Comparison of ENCODE assay signal across 8 cellular contexts in genomic region chr17:40316571-40317344, GRCh38. TPM values are rescaled to one million over a fixed set of nuclear protein-coding genes. Genes with fewer than 3 reads are reported as not detected.
DNase-seq lines count a peak whose midpoint lies in the region; ATAC-seq and TF ChIP-seq lines count a peak whose summit lies in the region.

No MANE protein-coding gene starts in this region.

- DNase-seq in DMS 273 (lab: John Stamatoyannopoulos, UW; ENCODE audit: unreplicated experiment) (peak; percentile 67), DMS 273 treated with DMSO at 0.1 percent for 48 hours (lab: John Stamatoyannopoulos, UW) (no peak), RPMI7951 (ENCODE audit: low read depth) (peak; percentile 85), epithelial cell of proximal tubule (ENCODE audit: low read depth) (no peak), myocyte (ENCODE audit: low read depth) (peak; percentile 67), amniotic stem cell (lab: John Stamatoyannopoulos, UW) (no peak)

- ATAC-seq in GM18909 (IDR thresholded peaks at IDR 0.05; ENCODE audit: poor library complexity, unreplicated experiment) (no peak), HG03280 (IDR thresholded peaks at IDR 0.05; ENCODE audit: unreplicated experiment) (no peak)

- peak overlapping the region; percentile 98 for H3K4me3 ChIP-seq in epithelial cell of proximal tubule (ENCODE audit: low read depth, low read length)

- TF ChIP-seq CTCF in epithelial cell of proximal tubule (conservative IDR thresholded peaks at IDR 0.05; ENCODE audit: low read depth, low read length): peak; percentile 5

RNA-seq across cellular contexts. Expression of gene RARA, which starts 7.8 kb away (rescaled TPM):
- 10.2 and 13.3 TPM in 2 replicates for total RNA-seq in RPMI7951 (2014; rRNA removed; shearing (Covaris generic))
- total RNA-seq in epithelial cell of proximal tubule (19.5 and 21.9 TPM in 2 replicates), myocyte (37.2 and 39.2 TPM in 2 replicates)
- 72.7 TPM for polyA plus RNA-seq in myocyte (2012)

RNA-seq across cellular contexts. Expression of gene CDC6, which starts 29.1 kb away (rescaled TPM):
- 38.9 and 41.2 TPM in 2 replicates for total RNA-seq in RPMI7951 (2014; rRNA removed; shearing (Covaris generic))
- 49.2 and 66.5 TPM in 2 replicates for total RNA-seq in epithelial cell of proximal tubule
- total RNA-seq in myocyte: 2.6 and 3.8 TPM in 2 replicates
- polyA plus RNA-seq in myocyte (2012): 2.9 TPM

RNA-seq across cellular contexts. Expression of gene GJD3, which starts 47.8 kb away (rescaled TPM):
- total RNA-seq in RPMI7951 (2014; rRNA removed; shearing (Covaris generic)): not detected in 2 replicates
- 0.58 TPM in 1 of 2 replicates, not detected in the other for total RNA-seq in epithelial cell of proximal tubule
- total RNA-seq in myocyte: not detected in 2 replicates
- 0.90 TPM for polyA plus RNA-seq in myocyte (2012)

Comparison
In these comparisons a context has a peak if more than half of its experiments do, and no peak if none do; other contexts are left out.
1. DNase-seq: peak in DMS 273 (single experiment), RPMI7951 (single experiment) and myocyte (single experiment); none in DMS 273 treated with DMSO at 0.1 percent for 48 hours (single experiment), epithelial cell of proximal tubule (single experiment) and amniotic stem cell (single experiment).